ENCODE assay signal across 19 cellular contexts in the genomic region with DNA sequence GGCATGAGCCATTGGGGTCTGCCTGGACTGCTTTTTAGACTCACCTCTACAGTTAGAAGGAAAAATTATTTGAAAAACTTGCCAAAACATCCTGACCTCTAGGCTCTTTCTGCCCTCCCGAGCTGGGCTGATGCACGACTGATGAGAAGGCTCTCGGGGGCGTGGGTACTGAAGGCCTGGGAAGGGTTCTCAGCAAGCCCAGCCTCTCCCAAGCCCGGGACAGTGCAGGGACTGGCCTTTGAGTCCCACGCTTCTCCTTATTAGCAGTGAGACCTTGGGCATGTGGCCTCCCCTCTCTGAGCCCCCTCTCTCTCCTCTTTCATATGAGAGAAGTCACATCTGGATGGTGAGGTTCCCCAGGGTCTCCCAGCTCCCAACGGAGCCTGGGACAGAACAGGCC.
"Had no signal": no experiment of that assay in that cellular context is flagged by ENCODE, and none has a peak within 500 bp of the region (broad histone marks: within the 10 kb centered on the region; RNA-seq: fewer than 3 reads in every experiment).

No MANE protein-coding gene starts in this region.

- H3K27ac Mint-ChIP-seq: dendritic cell treated with granulocyte-macrophage colony-stimulating factor and Interleukin-4, amounts not matched to agents 40 ng/mL and 50 ng/mL, for 4 days; effector memory CD8-positive, alpha-beta T cell; naive thymus-derived CD8-positive, alpha-beta T cell; stimulated activated memory B cell treated with anti-CD40 and anti-IgM and Interleukin-4, amounts not matched to agents 10 μg/mL and 1 μg/mL and 100 μg/mL, for 72 hours; stimulated activated naive CD8-positive, alpha-beta T cell treated with anti-CD3 and anti-CD28 coated beads, Interleukin-15, Interleukin-2, amounts not matched to agents 100 ng/mL and 50 ng/mL, for 24 hours had no signal

- H3K4me1 ChIP-seq: esophagus muscularis mucosa, gastrocnemius medialis, heart right ventricle, right atrium auricular region, tibial nerve had no signal

- H3K4me3 ChIP-seq: esophagus muscularis mucosa, gastrocnemius medialis, heart right ventricle, mucosa of descending colon, ovary, right atrium auricular region, smooth muscle cell, tibial nerve had no signal

- H3K9me3 ChIP-seq: esophagus muscularis mucosa, gastrocnemius medialis, heart right ventricle, mucosa of descending colon, ovary, right atrium auricular region, tibial nerve had no signal

- DNase-seq: effector memory CD8-positive, alpha-beta T cell; gastrocnemius medialis; heart right ventricle; hypothalamus; kidney glomerular epithelial cell; mesendoderm; mucosa of descending colon; naive thymus-derived CD8-positive, alpha-beta T cell; ovary; stimulated activated CD4-positive, alpha-beta T cell treated with anti-CD3 and anti-CD28 coated beads, Interleukin-4, amount 100 ng/mL, for 1 hour; stimulated activated CD8-positive, alpha-beta memory T cell treated with anti-CD3 and anti-CD28 coated beads, Interleukin-4, amount 100 ng/mL, for 48 hours had no signal

- H3K27me3 ChIP-seq: esophagus muscularis mucosa, gastrocnemius medialis, heart right ventricle, ovary, right atrium auricular region, tibial nerve had no signal

- ATAC-seq: effector memory CD8-positive, alpha-beta T cell; gastrocnemius medialis; heart right ventricle; mucosa of descending colon; naive thymus-derived CD8-positive, alpha-beta T cell; stimulated activated memory B cell treated with anti-CD40 and anti-IgM and Interleukin-4, amounts not matched to agents 10 μg/mL and 1 μg/mL and 100 μg/mL, for 72 hours had no signal

- H3K36me3 ChIP-seq: esophagus muscularis mucosa, gastrocnemius medialis, heart right ventricle, ovary, right atrium auricular region, tibial nerve had no signal

- H3K4me1 Mint-ChIP-seq: naive thymus-derived CD8-positive, alpha-beta T cell; stimulated activated memory B cell treated with anti-CD40 and anti-IgM and Interleukin-4, amounts not matched to agents 10 μg/mL and 1 μg/mL and 100 μg/mL, for 72 hours had no signal

- H3K9me3 Mint-ChIP-seq: dendritic cell treated with granulocyte-macrophage colony-stimulating factor and Interleukin-4, amounts not matched to agents 40 ng/mL and 50 ng/mL, for 4 days; effector memory CD8-positive, alpha-beta T cell; naive thymus-derived CD8-positive, alpha-beta T cell; stimulated activated memory B cell treated with anti-CD40 and anti-IgM and Interleukin-4, amounts not matched to agents 10 μg/mL and 1 μg/mL and 100 μg/mL, for 72 hours; stimulated activated naive CD8-positive, alpha-beta T cell treated with anti-CD3 and anti-CD28 coated beads, Interleukin-15, Interleukin-2, amounts not matched to agents 100 ng/mL and 50 ng/mL, for 24 hours had no signal

- H3K4me2 ChIP-seq: smooth muscle cell had no signal

- H3K4me3 Mint-ChIP-seq: dendritic cell treated with granulocyte-macrophage colony-stimulating factor and Interleukin-4, amounts not matched to agents 40 ng/mL and 50 ng/mL, for 4 days; effector memory CD8-positive, alpha-beta T cell; naive thymus-derived CD8-positive, alpha-beta T cell; stimulated activated memory B cell treated with anti-CD40 and anti-IgM and Interleukin-4, amounts not matched to agents 10 μg/mL and 1 μg/mL and 100 μg/mL, for 72 hours; stimulated activated naive CD8-positive, alpha-beta T cell treated with anti-CD3 and anti-CD28 coated beads, Interleukin-15, Interleukin-2, amounts not matched to agents 100 ng/mL and 50 ng/mL, for 24 hours had no signal

- H3K27ac ChIP-seq: epithelial cell of prostate, esophagus muscularis mucosa, gastrocnemius medialis, heart right ventricle, ovary, right atrium auricular region, tibial nerve had no signal

- H3K36me3 Mint-ChIP-seq: naive thymus-derived CD8-positive, alpha-beta T cell; stimulated activated memory B cell treated with anti-CD40 and anti-IgM and Interleukin-4, amounts not matched to agents 10 μg/mL and 1 μg/mL and 100 μg/mL, for 72 hours had no signal

- H3K27me3 Mint-ChIP-seq: dendritic cell treated with granulocyte-macrophage colony-stimulating factor and Interleukin-4, amounts not matched to agents 40 ng/mL and 50 ng/mL, for 4 days; stimulated activated naive CD8-positive, alpha-beta T cell treated with anti-CD3 and anti-CD28 coated beads, Interleukin-15, Interleukin-2, amounts not matched to agents 100 ng/mL and 50 ng/mL, for 24 hours had no signal
